25 cellular contexts compared by ENCODE assay signal in the genomic region with DNA sequence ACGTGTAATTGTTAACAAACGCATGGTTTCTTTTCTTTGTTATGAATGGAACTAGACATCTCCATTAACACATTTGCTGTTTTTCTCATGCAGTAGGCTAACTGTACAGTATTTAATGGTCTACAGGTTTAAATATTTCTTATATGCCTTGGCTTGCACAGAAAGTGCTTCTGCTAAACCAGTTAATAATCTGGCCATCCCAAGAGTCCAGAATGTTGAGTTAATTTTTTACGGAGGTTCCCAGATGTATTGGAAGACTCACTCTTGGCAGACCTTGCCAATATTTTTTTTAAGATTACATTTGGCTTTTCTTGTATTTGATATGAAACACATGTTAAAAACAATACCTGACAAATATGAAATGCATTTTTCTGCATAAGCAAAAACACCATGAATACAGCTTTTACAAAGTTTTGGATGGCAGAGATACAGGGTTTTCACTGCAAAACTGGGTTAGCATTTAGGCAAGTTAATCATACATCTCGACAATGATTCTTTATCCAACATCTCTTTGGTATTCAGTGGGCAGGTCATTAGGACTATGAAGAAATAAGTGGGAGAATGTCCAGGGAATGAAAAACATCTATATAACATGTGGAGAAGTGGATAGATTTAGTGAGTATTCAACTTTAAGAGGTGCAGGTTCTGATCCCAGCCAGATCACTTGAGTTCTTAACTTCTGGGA.
DNase-seq lines count a peak whose midpoint lies in the region; ATAC-seq and TF ChIP-seq lines count a peak whose summit lies in the region.
"Had no signal": no experiment of that assay in that cellular context is flagged by ENCODE, and none has a peak within 500 bp of the region (broad histone marks: within the 10 kb centered on the region; RNA-seq: fewer than 3 reads in every experiment).

No MANE protein-coding gene starts in this region.

- no peak overlapping the region for H3K4me2 ChIP-seq in Karpas-422 (ENCODE audit: low read depth, low read length, poor library complexity, severe bottlenecking)
- H3K4me2 ChIP-seq: neural progenitor cell had no signal

- no peak for TF ChIP-seq CTCF in AG10803 (conservative IDR thresholded peaks at IDR 0.05; ENCODE audit: low read length)
- no peak for TF ChIP-seq CTCF in fibroblast of mammary gland (conservative IDR thresholded peaks at IDR 0.05; ENCODE audit: control insufficient read depth, insufficient read depth, low read depth, low read length)

- no peak overlapping the region for H3K4me3 ChIP-seq in AG10803 (ENCODE audit: low read length)
- H3K4me3 ChIP-seq in fibroblast of mammary gland (ENCODE audit: control insufficient read depth, low read depth, low read length): no peak overlapping the region
- H3K4me3 ChIP-seq in Karpas-422 (ENCODE audit: low read length): no peak overlapping the region
- H3K4me3 ChIP-seq: gastrocnemius medialis, lung, neural progenitor cell, upper lobe of left lung had no signal

- no peaks in the 10 kb centered on the region for H3K36me3 ChIP-seq in Karpas-422 (ENCODE audit: insufficient read depth, low read length)
- H3K36me3 ChIP-seq: gastrocnemius medialis, neural progenitor cell, upper lobe of left lung, WERI-Rb-1 had no signal

- no peaks in the 10 kb centered on the region for H4K20me1 ChIP-seq in Karpas-422 (ENCODE audit: insufficient read depth, low read depth, low read length)

- H3K9me2 ChIP-seq in Karpas-422 (replicated peaks; ENCODE audit: insufficient read depth, low read length): no peaks in the 10 kb centered on the region

- DNase-seq in AG10803 (ENCODE audit: low read depth): peak; percentile 89
- peak; percentile 59 for DNase-seq in fibroblast of mammary gland (ENCODE audit: low read depth)
- DNase-seq in left lobe of liver (ENCODE audit: low spot score): no peak
- DNase-seq in epidermal melanocyte (ENCODE audit: insufficient read length, low spot score): no peak
- DNase-seq in Karpas-422: no peak
- no peak for DNase-seq in C1 segment of cervical spinal cord (lab: John Stamatoyannopoulos, UW)
- DNase-seq: activated CD4-positive, alpha-beta T cell treated with anti-CD3 and anti-CD28 coated beads, Interleukin-2, amount 10 ng/mL, durations not matched to agents 7 days and 5 days; activated naive CD4-positive, alpha-beta T cell treated with anti-CD3 and anti-CD28 coated beads, Interleukin-2, amount 50 U/mL, for 16 hours; aorta; central memory CD4-positive, alpha-beta T cell; dermis blood vessel endothelial cell; gastrocnemius medialis; HCEC 1CT; NCI-H1105; NCI-H2029 treated with DMSO at 0.1 percent for 48 hours; NCI-H345; NCI-H748 treated with DMSO at 0.1 percent for 48 hours; substantia nigra; upper lobe of left lung; WERI-Rb-1 had no signal

- H3K79me2 ChIP-seq in Karpas-422 (ENCODE audit: low read length): no peaks in the 10 kb centered on the region

- H3K4me1 ChIP-seq in Karpas-422 (ENCODE audit: low read length): no peaks in the 10 kb centered on the region
- H3K4me1 ChIP-seq: gastrocnemius medialis, neural progenitor cell, upper lobe of left lung had no signal

- no peak overlapping the region for H2AFZ ChIP-seq in Karpas-422 (ENCODE audit: low read length)
- H2AFZ ChIP-seq: neural progenitor cell had no signal

- no peak overlapping the region for H3K9ac ChIP-seq in Karpas-422 (ENCODE audit: low read length)
- H3K9ac ChIP-seq: neural progenitor cell had no signal

- H3K27me3 ChIP-seq in Karpas-422 (ENCODE audit: low read length): no peaks in the 10 kb centered on the region
- H3K27me3 ChIP-seq: gastrocnemius medialis, neural progenitor cell, upper lobe of left lung had no signal

- peak; percentile 40 for ATAC-seq in SK-N-SH treated with all-trans-retinoic acid at 6 μM for 48 hours
- ATAC-seq in left lobe of liver: peak; percentile 90
- ATAC-seq in GM19463 (IDR thresholded peaks at IDR 0.05; ENCODE audit: unreplicated experiment): no peak
- ATAC-seq: gastrocnemius medialis had no signal

- H3K9me3 ChIP-seq in Karpas-422 (ENCODE audit: low read length): no peaks in the 10 kb centered on the region
- H3K9me3 ChIP-seq: gastrocnemius medialis, upper lobe of left lung had no signal

- H3K27ac ChIP-seq in Karpas-422 (ENCODE audit: low read length): no peak overlapping the region
- H3K27ac ChIP-seq: C4-2B, gastrocnemius medialis, neural progenitor cell, upper lobe of left lung, WERI-Rb-1 had no signal

TF ChIP-seq in SK-N-SH treated with all-trans-retinoic acid at 6 μM for 48 hours, 23 proteins besides CTCF, POLR2A, EP300 and RAD21:
- TF ChIP-seq, protein P1, sequence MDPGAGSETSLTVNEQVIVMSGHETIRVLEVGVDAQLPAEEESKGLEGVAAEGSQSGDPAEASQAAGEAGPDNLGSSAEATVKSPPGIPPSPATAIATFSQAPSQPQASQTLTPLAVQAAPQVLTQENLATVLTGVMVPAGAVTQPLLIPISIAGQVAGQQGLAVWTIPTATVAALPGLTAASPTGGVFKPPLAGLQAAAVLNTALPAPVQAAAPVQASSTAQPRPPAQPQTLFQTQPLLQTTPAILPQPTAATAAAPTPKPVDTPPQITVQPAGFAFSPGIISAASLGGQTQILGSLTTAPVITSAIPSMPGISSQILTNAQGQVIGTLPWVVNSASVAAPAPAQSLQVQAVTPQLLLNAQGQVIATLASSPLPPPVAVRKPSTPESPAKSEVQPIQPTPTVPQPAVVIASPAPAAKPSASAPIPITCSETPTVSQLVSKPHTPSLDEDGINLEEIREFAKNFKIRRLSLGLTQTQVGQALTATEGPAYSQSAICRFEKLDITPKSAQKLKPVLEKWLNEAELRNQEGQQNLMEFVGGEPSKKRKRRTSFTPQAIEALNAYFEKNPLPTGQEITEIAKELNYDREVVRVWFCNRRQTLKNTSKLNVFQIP (CRISPR knock-in tag; IDR thresholded peaks at IDR 0.05; ENCODE audit: borderline replicate concordance, low read depth): no peak
- TF ChIP-seq ISL1 (CRISPR knock-in tag; IDR thresholded peaks at IDR 0.05) (0 out of 2 replicates have a peak, but pooled peaks have one; percentile 21), ZNF8 (CRISPR knock-in tag; IDR thresholded peaks at IDR 0.05) (no peak)
TF ChIP-seq in SK-N-SH treated with all-trans-retinoic acid at 6 μM for 48 hours: peak in this region for 1.

Comparison
In these comparisons a context has a peak if more than half of its experiments do, and no peak if none do; other contexts are left out.
1. DNase-seq: peak in AG10803 (single experiment) and fibroblast of mammary gland (single experiment); none in left lobe of liver (single experiment), epidermal melanocyte (single experiment), Karpas-422 (single experiment) and C1 segment of cervical spinal cord (0 of 14).